Comparison of ENCODE assay signal across 9 cellular contexts in the genomic region with DNA sequence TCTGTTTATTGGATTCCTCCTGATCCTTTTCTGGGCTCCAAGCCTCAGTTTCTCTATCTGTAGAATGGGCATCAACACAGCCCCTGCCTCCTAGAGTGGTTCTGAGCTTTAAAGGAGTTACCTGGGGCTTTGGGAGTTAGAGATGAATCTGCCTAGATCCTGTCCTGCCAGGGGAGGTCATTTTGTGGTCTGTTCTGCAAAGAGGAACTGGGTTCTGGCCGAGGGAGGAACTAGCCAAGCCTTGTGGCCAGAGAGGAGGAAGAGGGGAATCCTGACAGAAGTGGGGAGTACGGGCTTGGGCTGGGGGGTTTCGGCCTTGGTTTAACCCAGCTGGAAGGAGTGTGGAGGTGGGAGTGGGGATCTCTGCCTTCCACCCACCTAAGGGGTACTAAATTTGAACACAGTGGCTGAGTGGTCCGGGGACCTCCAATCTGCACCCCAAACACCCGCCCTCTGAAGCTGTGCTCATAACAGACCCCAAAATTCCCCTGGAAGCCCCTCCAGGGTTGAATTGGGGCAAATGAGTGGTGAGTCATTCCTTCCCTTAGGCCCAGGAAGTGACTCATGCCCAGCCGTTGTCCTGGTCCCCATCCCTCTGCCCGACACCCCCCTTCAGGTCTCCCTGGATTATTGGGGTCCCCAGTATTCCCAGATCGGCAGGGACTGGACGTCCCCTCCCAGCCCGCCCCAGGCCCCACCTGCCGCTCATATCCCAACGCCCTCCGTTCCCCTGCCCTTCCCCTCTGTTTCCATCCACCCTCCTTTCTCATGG. TPM values are rescaled to one million over a fixed set of nuclear protein-coding genes. Genes with fewer than 3 reads are reported as not detected.
DNase-seq lines count a peak whose midpoint lies in the region; ATAC-seq, FAIRE-seq and TF ChIP-seq lines count a peak whose summit lies in the region.
"Had no signal": no experiment of that assay in that cellular context is flagged by ENCODE, and none has a peak within 500 bp of the region (broad histone marks: within the 10 kb centered on the region; RNA-seq: fewer than 3 reads in every experiment).

No MANE protein-coding gene starts in this region.

- H3K36me3 ChIP-seq in adipocyte (ENCODE audit: control insufficient read depth, insufficient read depth, low read length, severe bottlenecking) (no peaks in the 10 kb centered on the region), HepG2 (replicated peaks in 1 of 2; ENCODE audit: control insufficient read depth in 1 of 2, insufficient read depth in 2 of 2, low read length in 2 of 2) (no peaks in the 10 kb centered on the region), stomach (peaks cover 0 to 18% (median 9%) of the 10 kb centered on the region in 4 donors)

- intact Hi-C loops in cardiac septum (cut with DNase I): no loop called here
- intact Hi-C loops in Right ventricle myocardium superior (cut with DNase I): no loop called here
- intact Hi-C loops in HepG2 (cut with micrococcal nuclease; ENCODE audit: unreplicated experiment): no loop called here
- intact Hi-C loops in stomach (cut with DNase I; ENCODE audit: low total_unique reads): no loop called here

- no peak overlapping the region for H2AFZ ChIP-seq in HepG2 (ENCODE audit: low read length)

- DNase-seq in cardiac septum (ENCODE audit: low spot score) (peak; percentile 85), Right ventricle myocardium superior (no peak), RPMI7951 (ENCODE audit: low read depth) (peak; percentile 72), adipocyte (ENCODE audit: low read depth) (peak; percentile 70), HepG2 (ENCODE audit: low spot score) (no peak), stomach (no peak)

- no TSS peak for BruUV-seq in HepG2 (replicated peaks; lab: Mats Ljungman, UMichigan)

- H3K27ac ChIP-seq in HepG2 (ENCODE audit: extremely low read length, insufficient read depth, low read length) (no peak overlapping the region), stomach (peak overlapping the region; percentile 64 to 96 (median 95))

- H3K9ac ChIP-seq in adipocyte (ENCODE audit: low read length): peak overlapping the region; percentile 76
- no peak overlapping the region for H3K9ac ChIP-seq in HepG2 (ENCODE audit: insufficient read depth, low read depth, low read length)

- WGBS in HepG2 (ENCODE audit: low lambda C conversion rate): 32% methylated on average over 9 of the region's 13 CpGs
- WGBS in stomach, 5 donors: 32 to 59% (median 41%) methylated on average over 12 to 13 of the region's 13 CpGs

- TF ChIP-seq RAD21 in HepG2 (CRISPR knock-in tag; IDR thresholded peaks at IDR 0.05): no peak

- TF ChIP-seq POLR2A in HepG2 (IDR thresholded peaks at IDR 0.05; ENCODE audit: insufficient read depth in 1 of 2, low read depth in 2 of 2, low read length in 2 of 2): no peak
- no peak for TF ChIP-seq POLR2A in stomach (IDR thresholded peaks at IDR 0.05)

- no peaks in the 10 kb centered on the region for H3K27me3 ChIP-seq in adipocyte (replicated peaks; ENCODE audit: control insufficient read depth, insufficient read depth, low read length)
- H3K27me3 ChIP-seq in HepG2 (ENCODE audit: control insufficient read depth in 1 of 2, insufficient read depth in 2 of 2, low read length in 2 of 2): peaks cover 2 to 5% of the 10 kb centered on the region in 2 experiments; a peak in 1 of 5 replicates
- H3K27me3 ChIP-seq in stomach: no peaks in the 10 kb centered on the region

- TF ChIP-seq CTCF in HepG2 (CRISPR knock-in tag; IDR thresholded peaks at IDR 0.05) (no peak), stomach (IDR thresholded peaks at IDR 0.05) (no peak)

- in situ Hi-C loops in HepG2 (cut with HindIII; ENCODE audit: extremely low pct_ligation_motif_present, low pct_unique_long_range_greater_than_20kb): no loop called here

- no peak overlapping the region for H3K4me2 ChIP-seq in HepG2 (ENCODE audit: low read depth, low read length)

- no peaks in the 10 kb centered on the region for H4K20me1 ChIP-seq in HepG2 (ENCODE audit: insufficient read depth, low read length)

- H3K4me3 ChIP-seq in adipocyte (ENCODE audit: low read length) (peak overlapping the region; percentile 68), HepG2 (replicated peaks in 1 of 3; ENCODE audit: insufficient read depth in 1 of 3, low read depth in 2 of 3, low read length in 3 of 3) (no peak overlapping the region), stomach (peak overlapping the region; percentile 69 to 79 (median 76))

- FAIRE-seq in HepG2 (lab: Jason Lieb, UNC): no peak
- FAIRE-seq: G401.6 had no signal

- TF ChIP-seq EP300 in HepG2 (IDR thresholded peaks at IDR 0.05; ENCODE audit: low read depth in 2 of 2, low read length in 2 of 2) (no peak), HepG2 (CRISPR knock-in tag; IDR thresholded peaks at IDR 0.05; ENCODE audit: borderline replicate concordance) (no peak), stomach (IDR thresholded peaks at IDR 0.05) (no peak)

- H3K9me3 ChIP-seq in adipocyte (ENCODE audit: control insufficient read depth, low read length) (no peaks in the 10 kb centered on the region), HepG2 (ENCODE audit: low read length) (no peaks in the 10 kb centered on the region), stomach (no peaks in the 10 kb centered on the region)

- peaks cover 27% of the 10 kb centered on the region for H3K4me1 ChIP-seq in adipocyte (ENCODE audit: control insufficient read depth, insufficient read depth, low read length)
- H3K4me1 ChIP-seq in HepG2 (ENCODE audit: insufficient read depth, low read length): peaks cover 10% of the 10 kb centered on the region
- peaks cover 19 to 83% (median 57%) of the 10 kb centered on the region in 4 donors for H3K4me1 ChIP-seq in stomach

- no peak for ATAC-seq in Right ventricle myocardium superior (ENCODE audit: poor library complexity)
- no peak for ATAC-seq in HepG2
- ATAC-seq in GM21786 (IDR thresholded peaks at IDR 0.05; ENCODE audit: unreplicated experiment): no peak
- ATAC-seq in HG03159 (IDR thresholded peaks at IDR 0.05; ENCODE audit: unreplicated experiment): no peak

- POLR2A ChIA-PET in HepG2 (lab: Yijun Ruan, JAX): no interaction called here

- CTCF ChIA-PET in HepG2 (lab: Yijun Ruan, JAX; ENCODE audit: low intra/inter-chr PET ratio, low total read pairs): no interaction called here

- H3K79me2 ChIP-seq in HepG2 (ENCODE audit: insufficient read depth, low read length): no peaks in the 10 kb centered on the region

RNA-seq across cellular contexts. Expression of a gene that starts 2.8 kb away (rescaled TPM):
- total RNA-seq in cardiac septum (36.4 TPM), Right ventricle myocardium superior (32.9 TPM), HepG2 (2016; rRNA removed; fragmentation: Illumina TruSeq; extraction: Trizol) (1.3 and 2.0 TPM in 2 replicates), stomach (100 to 1,000 TPM in 1 of 5 donors, 10 to 100 TPM in 4; 12.3 to 128 (median 52.5) TPM)
- 57.3 and 62.2 TPM in 2 replicates for total RNA-seq in RPMI7951 (2014; rRNA removed; shearing (Covaris generic))
- 0.40 and 0.44 TPM in 2 replicates for total RNA-seq in HepG2 (2016; cell fraction: cytosol; rRNA removed; fragmentation: Illumina TruSeq; extraction: Trizol; ENCODE audit: low read depth)
- total RNA-seq in HepG2 (2016; cell fraction: insoluble cytoplasmic fraction; rRNA removed; fragmentation: Illumina TruSeq; extraction: Trizol): 0.91 and 2.6 TPM in 2 replicates
- total RNA-seq in HepG2 (2016; cell fraction: membrane; rRNA removed; fragmentation: Illumina TruSeq; extraction: Trizol): 0.79 and 1.5 TPM in 2 replicates
- total RNA-seq in HepG2 (2016; cell fraction: nucleus; rRNA removed; fragmentation: Illumina TruSeq; extraction: Trizol): 3.3 and 3.7 TPM in 2 replicates
- polyA plus RNA-seq in HepG2 (2011; rRNA removed) (1.8 and 2.5 TPM in 2 replicates), stomach (10 to 100 TPM; 11.4 to 26.5 (median 12.1) TPM)
- 1.4 and 1.8 TPM in 2 replicates for polyA plus RNA-seq in HepG2 (2011; cell fraction: cytosol; rRNA removed)
- 3.9 and 4.1 TPM in 2 replicates for polyA plus RNA-seq in HepG2 (2011; cell fraction: nucleus; rRNA removed)
- polyA plus RNA-seq in HepG2 (2012): 1.7 and 2.4 TPM in 2 replicates
- polyA plus RNA-seq in HepG2 (2016; cell fraction: cytosol; fragmentation: Illumina TruSeq; extraction: Trizol; ENCODE audit: low read depth): 0.36 and 0.60 TPM in 2 replicates
- polyA plus RNA-seq in HepG2 (2016; cell fraction: insoluble cytoplasmic fraction; fragmentation: Illumina TruSeq; extraction: Trizol; ENCODE audit: low read depth): 0.71 and 0.82 TPM in 2 replicates
- polyA plus RNA-seq in HepG2 (2016; cell fraction: membrane; fragmentation: Illumina TruSeq; extraction: Trizol; ENCODE audit: low read depth): 0.50 and 0.76 TPM in 2 replicates
- 3.5 and 7.3 TPM in 2 replicates for polyA plus RNA-seq in HepG2 (2016; cell fraction: nucleus; fragmentation: Illumina TruSeq; extraction: Trizol; ENCODE audit: insufficient read depth, low read depth)
- 4.6 and 72.7 TPM in 2 replicates for polyA minus RNA-seq in HepG2 (2011; rRNA and poly(A)+ RNA removed; ENCODE audit: low replicate concordance)
- 1.7 and 2.8 TPM in 2 replicates for polyA minus RNA-seq in HepG2 (2011; cell fraction: cytosol; rRNA and poly(A)+ RNA removed)
- polyA minus RNA-seq in HepG2 (2011; cell fraction: nucleus; rRNA and poly(A)+ RNA removed): 1.6 and 1.8 TPM in 2 replicates

RNA-seq across cellular contexts. Expression of a gene that starts 35.1 kb away (rescaled TPM):
- 26.7 TPM for total RNA-seq in cardiac septum
- total RNA-seq in Right ventricle myocardium superior: 29.1 TPM
- total RNA-seq in RPMI7951 (2014; rRNA removed; shearing (Covaris generic)): 154 and 173 TPM in 2 replicates
- total RNA-seq in HepG2 (2016; rRNA removed; fragmentation: Illumina TruSeq; extraction: Trizol): 90.4 and 98.1 TPM in 2 replicates
- total RNA-seq in HepG2 (2016; cell fraction: cytosol; rRNA removed; fragmentation: Illumina TruSeq; extraction: Trizol; ENCODE audit: low read depth): 41.5 and 49.2 TPM in 2 replicates
- total RNA-seq in HepG2 (2016; cell fraction: insoluble cytoplasmic fraction; rRNA removed; fragmentation: Illumina TruSeq; extraction: Trizol): 93.0 and 97.0 TPM in 2 replicates
- total RNA-seq in HepG2 (2016; cell fraction: membrane; rRNA removed; fragmentation: Illumina TruSeq; extraction: Trizol): 38.7 and 40.2 TPM in 2 replicates
- 72.8 and 77.3 TPM in 2 replicates for total RNA-seq in HepG2 (2016; cell fraction: nucleus; rRNA removed; fragmentation: Illumina TruSeq; extraction: Trizol)
- 34.6 and 37.1 TPM in 2 replicates for polyA plus RNA-seq in HepG2 (2011; rRNA removed)
- polyA plus RNA-seq in HepG2 (2011; cell fraction: cytosol; rRNA removed): 16.5 and 25.4 TPM in 2 replicates
- polyA plus RNA-seq in HepG2 (2011; cell fraction: nucleus; rRNA removed): 252 and 355 TPM in 2 replicates
- 27.4 and 34.2 TPM in 2 replicates for polyA plus RNA-seq in HepG2 (2012)
- 31.0 and 31.5 TPM in 2 replicates for polyA plus RNA-seq in HepG2 (2016; cell fraction: cytosol; fragmentation: Illumina TruSeq; extraction: Trizol; ENCODE audit: low read depth)
- polyA plus RNA-seq in HepG2 (2016; cell fraction: insoluble cytoplasmic fraction; fragmentation: Illumina TruSeq; extraction: Trizol; ENCODE audit: low read depth): 92.8 and 92.9 TPM in 2 replicates
- polyA plus RNA-seq in HepG2 (2016; cell fraction: membrane; fragmentation: Illumina TruSeq; extraction: Trizol; ENCODE audit: low read depth): 27.7 and 29.4 TPM in 2 replicates
- polyA plus RNA-seq in HepG2 (2016; cell fraction: nucleus; fragmentation: Illumina TruSeq; extraction: Trizol; ENCODE audit: insufficient read depth, low read depth): 163 and 168 TPM in 2 replicates
- 45.0 and 198 TPM in 2 replicates for polyA minus RNA-seq in HepG2 (2011; rRNA and poly(A)+ RNA removed; ENCODE audit: low replicate concordance)
- polyA minus RNA-seq in HepG2 (2011; cell fraction: cytosol; rRNA and poly(A)+ RNA removed): 8.9 and 15.4 TPM in 2 replicates
- polyA minus RNA-seq in HepG2 (2011; cell fraction: nucleus; rRNA and poly(A)+ RNA removed): 33.9 and 40.9 TPM in 2 replicates
- 100 to 1,000 TPM in 3 of 5 donors, 10 to 100 TPM in 2; 37.1 to 298 (median 107) TPM for total RNA-seq in stomach
- 100 to 1,000 TPM in 2 of 3 donors, 10 to 100 TPM in 1; 68.3 to 136 (median 114) TPM for polyA plus RNA-seq in stomach

RNA-seq across cellular contexts. Expression of a gene that starts 49.0 kb away (rescaled TPM):
- total RNA-seq in cardiac septum: 136 TPM
- total RNA-seq in Right ventricle myocardium superior: 129 TPM
- 53.7 and 58.3 TPM in 2 replicates for total RNA-seq in RPMI7951 (2014; rRNA removed; shearing (Covaris generic))
- total RNA-seq in HepG2 (2016; rRNA removed; fragmentation: Illumina TruSeq; extraction: Trizol): 46.5 and 54.5 TPM in 2 replicates
- total RNA-seq in HepG2 (2016; cell fraction: cytosol; rRNA removed; fragmentation: Illumina TruSeq; extraction: Trizol; ENCODE audit: low read depth): 74.4 and 78.2 TPM in 2 replicates
- total RNA-seq in HepG2 (2016; cell fraction: insoluble cytoplasmic fraction; rRNA removed; fragmentation: Illumina TruSeq; extraction: Trizol): 36.1 and 53.0 TPM in 2 replicates
- 120 and 131 TPM in 2 replicates for total RNA-seq in HepG2 (2016; cell fraction: membrane; rRNA removed; fragmentation: Illumina TruSeq; extraction: Trizol)
- 29.1 and 29.6 TPM in 2 replicates for total RNA-seq in HepG2 (2016; cell fraction: nucleus; rRNA removed; fragmentation: Illumina TruSeq; extraction: Trizol)
- 45.7 and 48.2 TPM in 2 replicates for polyA plus RNA-seq in HepG2 (2011; rRNA removed)
- 48.8 and 73.1 TPM in 2 replicates for polyA plus RNA-seq in HepG2 (2011; cell fraction: cytosol; rRNA removed)
- polyA plus RNA-seq in HepG2 (2011; cell fraction: nucleus; rRNA removed): 78.9 and 92.6 TPM in 2 replicates
- 40.5 and 49.8 TPM in 2 replicates for polyA plus RNA-seq in HepG2 (2012)
- polyA plus RNA-seq in HepG2 (2016; cell fraction: cytosol; fragmentation: Illumina TruSeq; extraction: Trizol; ENCODE audit: low read depth): 89.7 and 95.6 TPM in 2 replicates
- polyA plus RNA-seq in HepG2 (2016; cell fraction: insoluble cytoplasmic fraction; fragmentation: Illumina TruSeq; extraction: Trizol; ENCODE audit: low read depth): 45.9 and 57.2 TPM in 2 replicates
- polyA plus RNA-seq in HepG2 (2016; cell fraction: membrane; fragmentation: Illumina TruSeq; extraction: Trizol; ENCODE audit: low read depth): 121 and 146 TPM in 2 replicates
- polyA plus RNA-seq in HepG2 (2016; cell fraction: nucleus; fragmentation: Illumina TruSeq; extraction: Trizol; ENCODE audit: insufficient read depth, low read depth): 61.0 and 63.7 TPM in 2 replicates
- 114 and 142 TPM in 2 replicates for polyA minus RNA-seq in HepG2 (2011; rRNA and poly(A)+ RNA removed; ENCODE audit: low replicate concordance)
- polyA minus RNA-seq in HepG2 (2011; cell fraction: cytosol; rRNA and poly(A)+ RNA removed): 48.8 and 53.1 TPM in 2 replicates
- polyA minus RNA-seq in HepG2 (2011; cell fraction: nucleus; rRNA and poly(A)+ RNA removed): 13.8 and 17.4 TPM in 2 replicates
- 100 to 1,000 TPM in 2 of 5 donors, 10 to 100 TPM in 3; 44.2 to 268 (median 90.4) TPM for total RNA-seq in stomach
- polyA plus RNA-seq in stomach: 10 to 100 TPM; 42.0 to 95.6 (median 85.4) TPM

Comparison
In these comparisons a context has a peak if more than half of its experiments do, and no peak if none do; other contexts are left out.
1. DNase-seq: peak in cardiac septum (single experiment), RPMI7951 (single experiment) and adipocyte (single experiment); none in Right ventricle myocardium superior (single experiment), HepG2 (single experiment) and stomach (single experiment).
2. H3K4me3 ChIP-seq: peak in adipocyte (single experiment) and stomach (4 of 4); none in HepG2 (0 of 3).